Comparison of ENCODE assay signal across 18 cellular contexts in the genomic region with DNA sequence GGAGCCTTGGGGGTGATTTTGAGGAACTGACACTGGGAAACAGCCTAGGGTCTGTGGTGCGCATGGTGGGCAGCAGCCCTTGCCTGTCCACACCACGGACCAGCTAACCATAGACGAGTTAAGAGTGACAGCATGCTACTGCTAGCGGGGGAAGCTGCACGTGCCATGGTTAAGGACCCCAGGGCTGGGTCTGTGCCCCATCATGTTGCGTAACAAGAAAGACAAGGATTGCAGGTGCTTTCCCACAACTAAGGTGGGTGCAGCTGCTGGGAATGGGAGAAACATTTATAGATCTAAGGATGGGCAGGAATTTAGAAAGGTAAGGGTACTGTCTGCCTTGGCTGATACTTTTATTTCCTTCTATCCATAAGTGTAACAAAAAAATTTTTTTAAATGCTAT. TPM values are rescaled to one million over a fixed set of nuclear protein-coding genes. Genes with fewer than 3 reads are reported as not detected.
"Had no signal": no experiment of that assay in that cellular context is flagged by ENCODE, and none has a peak within 500 bp of the region (broad histone marks: within the 10 kb centered on the region; RNA-seq: fewer than 3 reads in every experiment).

No MANE protein-coding gene starts in this region.

- ATAC-seq: SK-N-SH treated with all-trans-retinoic acid at 6 μM for 48 hours had no signal

- DNase-seq: Karpas-422, KG1, MG63, NCI-H1092 treated with DMSO at 0.1 percent for 48 hours, NCI-H1436, NCI-H187, NCI-H2029, NCI-H2081 treated with DMSO at 0.1 percent for 48 hours, NCI-H2171, NCI-H226, NCI-H446, NCI-H510A, NCI-H524 treated with DMSO at 0.1 percent for 48 hours, NCI-H69, NCI-H774, SHP77, SJCRH30 had no signal

RNA-seq across cellular contexts. Expression of a gene that starts 17.9 kb away (rescaled TPM):
- total RNA-seq: SJCRH30 had no signal
